34 cellular contexts compared by ENCODE assay signal in the genomic region with DNA sequence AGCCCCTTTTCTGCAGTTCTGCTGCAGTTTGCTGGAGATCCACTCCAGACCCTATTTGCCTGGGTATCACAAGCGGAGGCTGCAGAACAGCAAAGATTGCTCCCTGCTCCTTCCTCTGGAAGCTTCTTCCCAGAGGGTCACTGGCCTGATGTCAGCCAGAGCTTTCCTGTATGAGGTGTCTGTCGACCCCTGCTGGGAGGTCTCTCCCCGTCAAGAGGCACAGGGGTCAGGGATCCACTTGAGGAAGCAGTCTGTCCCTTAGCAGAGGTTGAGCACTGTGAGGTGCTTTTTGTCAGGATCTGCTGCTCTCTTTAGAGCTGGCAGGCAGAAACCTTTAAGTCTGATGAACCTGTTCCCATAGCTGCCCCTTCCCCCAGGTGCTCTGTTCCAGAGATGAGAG. TPM values are rescaled to one million over a fixed set of nuclear protein-coding genes. Genes with fewer than 3 reads are reported as not detected.
"Had no signal": no experiment of that assay in that cellular context is flagged by ENCODE, and none has a peak within 500 bp of the region (broad histone marks: within the 10 kb centered on the region; RNA-seq: fewer than 3 reads in every experiment).

No MANE protein-coding gene starts in this region.

- H3K9me3 Mint-ChIP-seq: dendritic cell treated with granulocyte-macrophage colony-stimulating factor and Interleukin-4, amounts not matched to agents 40 ng/mL and 50 ng/mL, for 4 days; stimulated activated naive B cell treated with anti-CD40 and anti-IgM and Interleukin-4, amounts not matched to agents 10 μg/mL and 1 μg/mL and 100 μg/mL, for 72 hours had no signal

- H3K27me3 ChIP-seq: colonic mucosa, esophagus squamous epithelium, heart right ventricle, neural progenitor cell, right atrium auricular region, stomach, thyroid gland, vagina had no signal

- H2AFZ ChIP-seq: neural progenitor cell, parathyroid adenoma had no signal

- H3K27ac ChIP-seq: colonic mucosa, esophagus squamous epithelium, heart right ventricle, neural progenitor cell, parathyroid adenoma, right atrium auricular region, skin epidermis, stomach, thyroid gland, vagina had no signal

- DNase-seq: colonic mucosa; effector CD8-positive, alpha-beta T cell; erythroblast; esophagus squamous epithelium; foreskin melanocyte; glutamatergic neuron; heart right ventricle; hypothalamus; immature natural killer cell; mesenchymal stem cell; midbrain; naive thymus-derived CD4-positive, alpha-beta T cell; stimulated activated CD4-positive, alpha-beta T cell treated with anti-CD3 and anti-CD28 coated beads, Interleukin-15, amount 100 ng/mL, for 24 hours; stimulated activated CD4-positive, alpha-beta T cell treated with anti-CD3 and anti-CD28 coated beads, Interleukin-2, amount 100 ng/mL, for 48 hours; stimulated activated naive B cell treated with anti-CD40 and anti-IgM and Interleukin-4, amounts not matched to agents 10 μg/mL and 1 μg/mL and 100 μg/mL, for 72 hours; stomach; thyroid gland; trophoblast cell had no signal

- H3K4me1 Mint-ChIP-seq: immature natural killer cell; naive thymus-derived CD4-positive, alpha-beta T cell; neural progenitor cell; stimulated activated naive B cell treated with anti-CD40 and anti-IgM and Interleukin-4, amounts not matched to agents 10 μg/mL and 1 μg/mL and 100 μg/mL, for 72 hours had no signal

- H3K27ac Mint-ChIP-seq: dendritic cell treated with granulocyte-macrophage colony-stimulating factor and Interleukin-4, amounts not matched to agents 40 ng/mL and 50 ng/mL, for 4 days; immature natural killer cell; naive thymus-derived CD4-positive, alpha-beta T cell; nephron; neural progenitor cell; progenitor cell of endocrine pancreas; stimulated activated naive B cell treated with anti-CD40 and anti-IgM and Interleukin-4, amounts not matched to agents 10 μg/mL and 1 μg/mL and 100 μg/mL, for 72 hours had no signal

- H3K4me2 ChIP-seq: neural progenitor cell had no signal

- H3K36me3 Mint-ChIP-seq: immature natural killer cell; neural progenitor cell; stimulated activated naive B cell treated with anti-CD40 and anti-IgM and Interleukin-4, amounts not matched to agents 10 μg/mL and 1 μg/mL and 100 μg/mL, for 72 hours had no signal

- H3K9me3 ChIP-seq: colonic mucosa, esophagus squamous epithelium, right atrium auricular region, stomach, thyroid gland, vagina had no signal

- H3K27me3 Mint-ChIP-seq: dendritic cell treated with granulocyte-macrophage colony-stimulating factor and Interleukin-4, amounts not matched to agents 40 ng/mL and 50 ng/mL, for 4 days; progenitor cell of endocrine pancreas had no signal

- H3K9ac ChIP-seq: neural progenitor cell, parathyroid adenoma had no signal

- ATAC-seq: heart right ventricle; left lobe of liver; naive thymus-derived CD4-positive, alpha-beta T cell; stimulated activated naive B cell treated with anti-CD40 and anti-IgM and Interleukin-4, amounts not matched to agents 10 μg/mL and 1 μg/mL and 100 μg/mL, for 72 hours had no signal

- H3K4me1 ChIP-seq: colonic mucosa, esophagus squamous epithelium, heart right ventricle, neural progenitor cell, parathyroid adenoma, right atrium auricular region, stomach, thyroid gland, vagina had no signal

- H3K4me3 Mint-ChIP-seq: dendritic cell treated with granulocyte-macrophage colony-stimulating factor and Interleukin-4, amounts not matched to agents 40 ng/mL and 50 ng/mL, for 4 days; immature natural killer cell; naive thymus-derived CD4-positive, alpha-beta T cell; nephron; neural progenitor cell; stimulated activated naive B cell treated with anti-CD40 and anti-IgM and Interleukin-4, amounts not matched to agents 10 μg/mL and 1 μg/mL and 100 μg/mL, for 72 hours had no signal

- H3K4me3 ChIP-seq: colonic mucosa, esophagus squamous epithelium, heart right ventricle, neural progenitor cell, right atrium auricular region, skin epidermis, stomach, thyroid gland, vagina had no signal

- H3K36me3 ChIP-seq: colonic mucosa, esophagus squamous epithelium, heart right ventricle, neural progenitor cell, right atrium auricular region, stomach, thyroid gland, vagina had no signal

RNA-seq across cellular contexts. Expression of a gene that starts 42.0 kb away (rescaled TPM):
- total RNA-seq: colonic mucosa; endothelial cell of umbilical vein; esophagus squamous epithelium; left lobe of liver; lung microvascular endothelial cell; mucosa of gallbladder; naive thymus-derived CD4-positive, alpha-beta T cell; osteoblast; progenitor cell of endocrine pancreas; stomach; subcutaneous adipose tissue; temporal lobe; thyroid gland; vagina had no signal
- polyA plus RNA-seq: endothelial cell of umbilical vein; immature natural killer cell; keratinocyte; naive thymus-derived CD4-positive, alpha-beta T cell had no signal
